In genomic region chr4:158314756-158315487, GRCh38 we compare ENCODE assay signal across 13 cellular contexts.
DNase-seq lines count a peak whose midpoint lies in the region; ATAC-seq and TF ChIP-seq lines count a peak whose summit lies in the region.
"Had no signal": no experiment of that assay in that cellular context is flagged by ENCODE, and none has a peak within 500 bp of the region (broad histone marks: within the 10 kb centered on the region; RNA-seq: fewer than 3 reads in every experiment).

No MANE protein-coding gene starts in this region.

- H3K4me1 ChIP-seq in RWPE2 (ENCODE audit: insufficient read depth, poor library complexity, severe bottlenecking) (peaks cover 26% of the 10 kb centered on the region), fibroblast of lung (ENCODE audit: control insufficient read depth, extremely low read depth, insufficient read depth, low read length) (peaks cover 23% of the 10 kb centered on the region), trophoblast cell (ENCODE audit: control insufficient read depth in 1 of 2, insufficient read depth in 2 of 2, low read length in 2 of 2) (no peaks in the 10 kb centered on the region)

- H4K8ac ChIP-seq in trophoblast cell (ENCODE audit: low read depth, low read length): no peak overlapping the region

- H3K14ac ChIP-seq in trophoblast cell (ENCODE audit: low read length): no peak overlapping the region

- DNase-seq in AG09309 (ENCODE audit: low read depth): peak; percentile 95
- DNase-seq in RWPE2 (ENCODE audit: low spot score): no peak
- peak; percentile 97 to 99 for DNase-seq in fibroblast of lung (ENCODE audit: low read depth in 2 of 2)
- peak; percentile 15 to 88 for DNase-seq in trophoblast cell
- DNase-seq in SHP77 treated with DMSO at 0.1 percent for 48 hours (lab: John Stamatoyannopoulos, UW): no peak
- no peak for DNase-seq in T-helper 1 cell
- no peak for DNase-seq in SIG-M5 (lab: John Stamatoyannopoulos, UW)
- DNase-seq in NCI-H2171 treated with DMSO at 0.1 percent for 48 hours (lab: John Stamatoyannopoulos, UW): no peak
- DNase-seq: activated CD8-positive, alpha-beta memory T cell treated with anti-CD3 and anti-CD28 coated beads for 24 hours; immature natural killer cell; NCI-H187 treated with DMSO at 0.1 percent for 48 hours; stimulated activated naive CD4-positive, alpha-beta T cell had no signal

- H3K23ac ChIP-seq in trophoblast cell (ENCODE audit: low read length): no peak overlapping the region

- no peak overlapping the region for H2BK5ac ChIP-seq in trophoblast cell (ENCODE audit: low read depth, low read length, poor library complexity)

- H3K27ac ChIP-seq in RWPE2 (ENCODE audit: poor library complexity, severe bottlenecking) (peak overlapping the region; percentile 95), fibroblast of lung (ENCODE audit: insufficient read depth, low read length) (peak overlapping the region; percentile 98), trophoblast cell (ENCODE audit: low read depth, low read length) (no peak overlapping the region)
- H3K27ac ChIP-seq: C4-2B had no signal

- no peak overlapping the region for H2AFZ ChIP-seq in fibroblast of lung (ENCODE audit: low read length)
- H2AFZ ChIP-seq in trophoblast cell (ENCODE audit: insufficient read depth, low read length, poor library complexity): no peak overlapping the region

- H3K4me2 ChIP-seq in fibroblast of lung (ENCODE audit: extremely low read depth, insufficient read depth, low read length): peak overlapping the region; percentile 13
- H3K4me2 ChIP-seq in trophoblast cell (ENCODE audit: low read length): no peak overlapping the region

- H3K4ac ChIP-seq in trophoblast cell (ENCODE audit: low read depth, low read length): no peak overlapping the region

- H3K9me3 ChIP-seq in RWPE2 (ENCODE audit: severe bottlenecking): no peaks in the 10 kb centered on the region
- H3K9me3 ChIP-seq in fibroblast of lung (ENCODE audit: control insufficient read depth, insufficient read depth, low read depth, low read length): no peaks in the 10 kb centered on the region
- no peaks in the 10 kb centered on the region for H3K9me3 ChIP-seq in trophoblast cell (ENCODE audit: insufficient read depth, low read depth, low read length)

- TF ChIP-seq CTCF in AG09309 (IDR thresholded peaks at IDR 0.05; ENCODE audit: control insufficient read depth, insufficient read depth, low read depth, low read length, missing control alignments): no peak
- no peak for TF ChIP-seq CTCF in RWPE2 (IDR thresholded peaks at IDR 0.05; ENCODE audit: poor library complexity, severe bottlenecking)
- TF ChIP-seq CTCF in fibroblast of lung (conservative IDR thresholded peaks at IDR 0.05 in 1 of 2, IDR thresholded peaks at IDR 0.05 in 1 of 2; ENCODE audit: low read depth in 1 of 2, low read length in 2 of 2): no peak

- no CpG with 5 or more reads among the region's 5 CpGs for WGBS in trophoblast cell (ENCODE audit: extremely low coverage, insufficient coverage, insufficient read length)

- no peak overlapping the region for H2BK12ac ChIP-seq in trophoblast cell (ENCODE audit: low read length)

- no peaks in the 10 kb centered on the region for H3K79me1 ChIP-seq in trophoblast cell (ENCODE audit: low read length)

- H2BK120ac ChIP-seq in trophoblast cell (ENCODE audit: insufficient read depth, low read length, poor library complexity): no peak overlapping the region

- H3K9ac ChIP-seq in fibroblast of lung (ENCODE audit: insufficient read depth, low read length) (no peak overlapping the region), trophoblast cell (ENCODE audit: low read length) (no peak overlapping the region)

- H4K20me1 ChIP-seq in fibroblast of lung (ENCODE audit: control insufficient read depth, extremely low read depth, insufficient read depth, low read length): no peaks in the 10 kb centered on the region

- H3K79me2 ChIP-seq in fibroblast of lung (ENCODE audit: control insufficient read depth, insufficient read depth, low read length) (no peaks in the 10 kb centered on the region), trophoblast cell (ENCODE audit: control insufficient read depth, insufficient read depth, low read length, poor library complexity) (no peaks in the 10 kb centered on the region)

- no peak overlapping the region for H2AK5ac ChIP-seq in trophoblast cell (ENCODE audit: low read length)

- H4K12ac ChIP-seq in trophoblast cell (ENCODE audit: low read depth, low read length): no peak overlapping the region

- H3K27me3 ChIP-seq in RWPE2 (ENCODE audit: insufficient read depth, poor library complexity, severe bottlenecking) (no peaks in the 10 kb centered on the region), fibroblast of lung (ENCODE audit: control insufficient read depth, insufficient read depth, low read length) (no peaks in the 10 kb centered on the region), trophoblast cell (ENCODE audit: insufficient read depth, low read length) (no peaks in the 10 kb centered on the region)

- H3K4me3 ChIP-seq in AG09309 (ENCODE audit: control insufficient read depth, low read depth, low read length): no peak overlapping the region
- H3K4me3 ChIP-seq in RWPE2 (ENCODE audit: severe bottlenecking): no peak overlapping the region
- H3K4me3 ChIP-seq in fibroblast of lung (replicated peaks in 1 of 4; ENCODE audit: control extremely low read depth in 1 of 4, insufficient read depth in 1 of 4, low read depth in 3 of 4, low read length in 4 of 4): no peak overlapping the region
- H3K4me3 ChIP-seq in trophoblast cell (ENCODE audit: low read depth, low read length): no peak overlapping the region

- no peak overlapping the region for H4K91ac ChIP-seq in trophoblast cell (ENCODE audit: low read depth, low read length)

- no peaks in the 10 kb centered on the region for H3K36me3 ChIP-seq in RWPE2 (ENCODE audit: low read depth)
- no peaks in the 10 kb centered on the region for H3K36me3 ChIP-seq in fibroblast of lung (ENCODE audit: control insufficient read depth, insufficient read depth, low read length)
- H3K36me3 ChIP-seq in trophoblast cell (ENCODE audit: control insufficient read depth in 1 of 2, insufficient read depth in 2 of 2, low read length in 2 of 2): no peaks in the 10 kb centered on the region

- ATAC-seq in RWPE2 (ENCODE audit: low read depth): peak; percentile 97

- H3K18ac ChIP-seq in trophoblast cell (ENCODE audit: low read length): no peak overlapping the region

Comparison
In these comparisons a context has a peak if more than half of its experiments do, and no peak if none do; other contexts are left out.
1. DNase-seq: peak in AG09309 (single experiment), fibroblast of lung (2 of 2) and trophoblast cell (2 of 2); none in RWPE2 (single experiment), SHP77 treated with DMSO at 0.1 percent for 48 hours (single experiment), T-helper 1 cell (0 of 5), SIG-M5 (single experiment) and NCI-H2171 treated with DMSO at 0.1 percent for 48 hours (single experiment).